1 cellular context compared by ENCODE assay signal in the genomic region with DNA sequence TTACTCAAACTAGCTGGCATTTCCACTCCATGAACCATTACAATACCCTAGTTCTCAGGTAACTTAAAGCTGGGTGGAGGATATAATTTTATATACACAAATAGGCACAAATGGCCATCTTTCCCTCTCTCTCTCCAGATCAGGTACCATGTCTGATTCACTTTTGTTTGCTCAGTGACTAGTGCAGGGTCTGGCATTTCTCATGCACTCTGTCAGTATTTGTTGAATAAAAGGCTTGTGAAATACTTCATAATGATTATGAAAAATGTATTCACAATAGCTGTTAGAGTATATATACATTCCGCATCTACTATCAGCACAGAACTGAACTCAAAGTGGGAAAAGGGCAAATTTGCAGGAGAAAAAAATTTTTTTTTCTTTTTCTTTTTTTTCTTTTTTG.
TF ChIP-seq lines count a peak whose summit lies in the region.

No MANE protein-coding gene starts in this region.

TF ChIP-seq in SK-N-SH, 30 proteins besides CTCF, POLR2A, EP300 and RAD21 (continued from another document):
- TF ChIP-seq, protein P1, sequence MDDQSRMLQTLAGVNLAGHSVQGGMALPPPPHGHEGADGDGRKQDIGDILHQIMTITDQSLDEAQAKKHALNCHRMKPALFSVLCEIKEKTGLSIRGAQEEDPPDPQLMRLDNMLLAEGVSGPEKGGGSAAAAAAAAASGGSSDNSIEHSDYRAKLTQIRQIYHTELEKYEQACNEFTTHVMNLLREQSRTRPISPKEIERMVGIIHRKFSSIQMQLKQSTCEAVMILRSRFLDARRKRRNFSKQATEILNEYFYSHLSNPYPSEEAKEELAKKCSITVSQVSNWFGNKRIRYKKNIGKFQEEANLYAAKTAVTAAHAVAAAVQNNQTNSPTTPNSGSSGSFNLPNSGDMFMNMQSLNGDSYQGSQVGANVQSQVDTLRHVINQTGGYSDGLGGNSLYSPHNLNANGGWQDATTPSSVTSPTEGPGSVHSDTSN (IDR thresholded peaks at IDR 0.05): peak; percentile 72
- no peak for TF ChIP-seq CHD2 (IDR thresholded peaks at IDR 0.05; ENCODE audit: low read length, partially characterized antibody)
- peak; percentile 40; the same call in 1 of the 2 replicates for TF ChIP-seq JUND (IDR thresholded peaks at IDR 0.05)
TF ChIP-seq in SK-N-SH: peak in this region for 4.
